10 cellular contexts compared by ENCODE assay signal in the genomic region with DNA sequence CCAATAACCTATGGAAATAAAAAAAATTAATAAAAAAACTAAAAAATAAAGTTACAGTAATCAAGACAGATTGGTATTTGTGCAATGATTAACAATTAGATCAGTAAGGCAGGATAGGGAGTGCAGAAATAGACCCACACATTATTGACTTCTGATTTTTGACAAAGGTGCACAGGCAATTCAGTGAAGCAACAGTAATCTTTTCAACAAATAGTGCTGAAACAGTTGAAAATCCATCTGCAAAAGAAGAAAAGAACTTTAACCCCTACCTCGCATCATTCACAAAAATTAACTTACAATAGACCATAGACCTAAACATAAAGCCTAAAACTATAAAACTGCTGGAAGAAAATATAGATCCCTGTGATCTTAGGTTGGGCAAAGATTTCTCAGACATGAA. TPM values are rescaled to one million over a fixed set of nuclear protein-coding genes. Genes with fewer than 3 reads are reported as not detected.
"Had no signal": no experiment of that assay in that cellular context is flagged by ENCODE, and none has a peak within 500 bp of the region (broad histone marks: within the 10 kb centered on the region; RNA-seq: fewer than 3 reads in every experiment).

No MANE protein-coding gene starts in this region.

- DNase-seq: IMR-90, KBM-7, KG1 had no signal

- H3K9ac ChIP-seq: KMS-11 had no signal

- FAIRE-seq: HTR-8/SVneo, K562 had no signal

- H3K4me3 ChIP-seq: K562 had no signal

- H3K4me2 ChIP-seq: KMS-11 had no signal

- ATAC-seq: K562 had no signal

- H3K27ac ChIP-seq: HL-60, KMS-11 had no signal

RNA-seq across cellular contexts. Expression of a gene that starts 4.5 kb away (rescaled TPM):
- total RNA-seq: HT-29, HT1080, IMR-90, K562 had no signal
- polyA plus RNA-seq: IgD-negative memory B cell, IMR-90, K562 had no signal
